ENCODE assay signal across 38 cellular contexts in genomic region chr11:125153837-125154236, GRCh38. TPM values are rescaled to one million over a fixed set of nuclear protein-coding genes. Genes with fewer than 3 reads are reported as not detected.
"Had no signal": no experiment of that assay in that cellular context is flagged by ENCODE, and none has a peak within 500 bp of the region (broad histone marks: within the 10 kb centered on the region; RNA-seq: fewer than 3 reads in every experiment).

No MANE protein-coding gene starts in this region.

- ATAC-seq: activated CD8-positive, alpha-beta memory T cell treated with anti-CD3 and anti-CD28 coated beads, Interleukin-2, amount 10 ng/mL, durations not matched to agents 7 days and 5 days; activated T-cell treated with anti-CD3 and anti-CD28 coated beads, Interleukin-2, amount 50 U/mL, for 72 hours; activated T-helper 17 cell treated with anti-CD3 and anti-CD28 coated beads, Interleukin-2, amount 50 U/mL, for 72 hours; body of pancreas had no signal

- H3K4me1 ChIP-seq: body of pancreas, breast epithelium, Peyer's patch, SJCRH30 had no signal

- H3K4me1 Mint-ChIP-seq: activated CD4-positive, alpha-beta memory T cell treated with anti-CD3 and anti-CD28 coated beads, Interleukin-2, amount 10 ng/mL, durations not matched to agents 7 days and 5 days; activated CD8-positive, alpha-beta memory T cell treated with anti-CD3 and anti-CD28 coated beads, Interleukin-2, amount 10 ng/mL, durations not matched to agents 7 days and 5 days; activated naive CD4-positive, alpha-beta T cell treated with anti-CD3 and anti-CD28 coated beads, Interleukin-2, amount 50 U/mL, for 24 hours; activated naive CD8-positive, alpha-beta T cell treated with anti-CD3 and anti-CD28 coated beads, Interleukin-2, amount 10 ng/mL, durations not matched to agents 7 days and 5 days; activated T-helper 17 cell treated with anti-CD3 and anti-CD28 coated beads, Interleukin-2, amount 50 U/mL, for 72 hours had no signal

- H3K4me3 ChIP-seq: body of pancreas, breast epithelium, Peyer's patch, SJCRH30, SK-N-MC had no signal

- H3K27ac ChIP-seq: body of pancreas, breast epithelium, KMS-11, Peyer's patch, SJCRH30, SK-N-MC, WERI-Rb-1 had no signal

- DNase-seq: activated CD4-positive, alpha-beta memory T cell treated with anti-CD3 and anti-CD28 coated beads, Interleukin-2, amount 10 ng/mL, durations not matched to agents 7 days and 5 days; activated CD4-positive, alpha-beta T cell treated with anti-CD3 and anti-CD28 coated beads for 1 hour; activated CD4-positive, alpha-beta T cell treated with anti-CD3 and anti-CD28 coated beads for 48 hours; activated CD4-positive, CD25-positive, alpha-beta regulatory T cell; activated CD8-positive, alpha-beta memory T cell treated with anti-CD3 and anti-CD28 coated beads for 24 hours; activated CD8-positive, alpha-beta memory T cell treated with anti-CD3 and anti-CD28 coated beads, Interleukin-2, amount 10 ng/mL, durations not matched to agents 7 days and 5 days; activated naive CD4-positive, alpha-beta T cell; activated naive CD8-positive, alpha-beta T cell treated with anti-CD3 and anti-CD28 coated beads, Interleukin-2, amount 10 ng/mL, durations not matched to agents 7 days and 5 days; activated T-cell treated with anti-CD3 and anti-CD28 coated beads, Interleukin-2, amount 50 U/mL, for 1 hour; activated T-cell treated with anti-CD3 and anti-CD28 coated beads, Interleukin-2, amount 50 U/mL, for 72 hours; amygdala; body of pancreas; caudate nucleus; NCI-H1092 treated with DMSO at 0.1 percent for 48 hours; NCI-H1417; NCI-H146; NCI-H187; NCI-H2029 treated with DMSO at 0.1 percent for 48 hours; NCI-H2107; NCI-H2171; NCI-H510A; NCI-H526; NCI-H748 treated with DMSO at 0.1 percent for 48 hours; OCI-M1; Peyer's patch; Right ventricle myocardium superior; RPMI8226; SJCRH30; T1000; WERI-Rb-1 had no signal

- H3K36me3 ChIP-seq: breast epithelium, Peyer's patch, SJCRH30, WERI-Rb-1 had no signal

- H3K27me3 ChIP-seq: body of pancreas, Peyer's patch, SJCRH30 had no signal

- H3K4me3 Mint-ChIP-seq: activated CD4-positive, alpha-beta memory T cell treated with anti-CD3 and anti-CD28 coated beads, Interleukin-2, amount 10 ng/mL, durations not matched to agents 7 days and 5 days; activated CD8-positive, alpha-beta memory T cell treated with anti-CD3 and anti-CD28 coated beads, Interleukin-2, amount 10 ng/mL, durations not matched to agents 7 days and 5 days; activated naive CD4-positive, alpha-beta T cell treated with anti-CD3 and anti-CD28 coated beads, Interleukin-2, amount 50 U/mL, for 24 hours; activated naive CD8-positive, alpha-beta T cell treated with anti-CD3 and anti-CD28 coated beads, Interleukin-2, amount 10 ng/mL, durations not matched to agents 7 days and 5 days; activated T-cell treated with anti-CD3 and anti-CD28 coated beads, Interleukin-2, amount 50 U/mL, for 72 hours; activated T-helper 17 cell treated with anti-CD3 and anti-CD28 coated beads, Interleukin-2, amount 50 U/mL, for 72 hours had no signal

- H3K36me3 Mint-ChIP-seq: activated CD8-positive, alpha-beta memory T cell treated with anti-CD3 and anti-CD28 coated beads, Interleukin-2, amount 10 ng/mL, durations not matched to agents 7 days and 5 days; activated naive CD4-positive, alpha-beta T cell treated with anti-CD3 and anti-CD28 coated beads, Interleukin-2, amount 50 U/mL, for 24 hours; activated naive CD8-positive, alpha-beta T cell treated with anti-CD3 and anti-CD28 coated beads, Interleukin-2, amount 10 ng/mL, durations not matched to agents 7 days and 5 days had no signal

- H3K9me3 ChIP-seq: body of pancreas, breast epithelium, Peyer's patch, SJCRH30 had no signal

- H3K27ac Mint-ChIP-seq: activated CD4-positive, alpha-beta memory T cell treated with anti-CD3 and anti-CD28 coated beads, Interleukin-2, amount 10 ng/mL, durations not matched to agents 7 days and 5 days; activated CD8-positive, alpha-beta memory T cell treated with anti-CD3 and anti-CD28 coated beads, Interleukin-2, amount 10 ng/mL, durations not matched to agents 7 days and 5 days; activated naive CD4-positive, alpha-beta T cell treated with anti-CD3 and anti-CD28 coated beads, Interleukin-2, amount 50 U/mL, for 24 hours; activated naive CD8-positive, alpha-beta T cell treated with anti-CD3 and anti-CD28 coated beads, Interleukin-2, amount 10 ng/mL, durations not matched to agents 7 days and 5 days; activated T-cell treated with anti-CD3 and anti-CD28 coated beads, Interleukin-2, amount 50 U/mL, for 72 hours; activated T-helper 17 cell treated with anti-CD3 and anti-CD28 coated beads, Interleukin-2, amount 50 U/mL, for 72 hours had no signal

- H3K9me3 Mint-ChIP-seq: activated naive CD4-positive, alpha-beta T cell treated with anti-CD3 and anti-CD28 coated beads, Interleukin-2, amount 50 U/mL, for 24 hours; activated T-helper 17 cell treated with anti-CD3 and anti-CD28 coated beads, Interleukin-2, amount 50 U/mL, for 72 hours had no signal

RNA-seq across cellular contexts. Expression of gene PKNOX2, which starts 10.7 kb away (rescaled TPM):
- total RNA-seq: activated CD4-positive, alpha-beta memory T cell treated with anti-CD3 and anti-CD28 coated beads, Interleukin-2, amount 10 ng/mL, durations not matched to agents 7 days and 5 days; activated CD8-positive, alpha-beta memory T cell treated with anti-CD3 and anti-CD28 coated beads, Interleukin-2, amount 10 ng/mL, durations not matched to agents 7 days and 5 days; activated naive CD8-positive, alpha-beta T cell treated with anti-CD3 and anti-CD28 coated beads, Interleukin-2, amount 10 ng/mL, durations not matched to agents 7 days and 5 days; activated T-cell treated with anti-CD3 and anti-CD28 coated beads, Interleukin-2, amount 50 U/mL, for 72 hours; activated T-helper 17 cell treated with anti-CD3 and anti-CD28 coated beads, Interleukin-2, amount 50 U/mL, for 72 hours; M059J; T-helper 1 cell treated with Interleukin-12 subunit alpha and Interleukin-12 subunit beta and Interleukin-4 antibody, amounts not matched to agents 30 ng/mL and 1 ng/mL, for 36 hours; T-helper 2 cell treated with Interferon-gamma antibody and Interleukin-4, amounts not matched to agents 100 ng/mL and 5 ng/mL, for 36 hours had no signal
